In genomic region chr6:111610548-111611172, GRCh38 we compare ENCODE assay signal across 1 cellular context.
TF ChIP-seq lines count a peak whose summit lies in the region.

No MANE protein-coding gene starts in this region.

TF ChIP-seq in HepG2, 621 proteins besides CTCF, POLR2A, EP300 and RAD21 (continued from another document and continues in another):
- TF ChIP-seq ATF5 (CRISPR knock-in tag; IDR thresholded peaks at IDR 0.05; ENCODE audit: low read depth), result 0 out of 2 replicates have a peak, but pooled peaks have one; percentile 48
- TF ChIP-seq ELF4 (CRISPR knock-in tag; IDR thresholded peaks at IDR 0.05; ENCODE audit: borderline replicate concordance), result peak; percentile 84; the same call in 1 of the 2 replicates
- peak; percentile 92 for TF ChIP-seq RXRA (CRISPR knock-in tag; IDR thresholded peaks at IDR 0.05)
- TF ChIP-seq NONO (IDR thresholded peaks at IDR 0.05), result no peak
- no peak for TF ChIP-seq NONO (CRISPR knock-in tag; conservative IDR thresholded peaks at IDR 0.05)
- no peak for TF ChIP-seq ZNF33A (CRISPR knock-in tag; IDR thresholded peaks at IDR 0.05; ENCODE audit: borderline replicate concordance)
- peak; percentile 74; the same call in 1 of the 2 replicates for TF ChIP-seq FOXJ3 (CRISPR knock-in tag; IDR thresholded peaks at IDR 0.05; ENCODE audit: borderline replicate concordance)
- TF ChIP-seq, protein P1, sequence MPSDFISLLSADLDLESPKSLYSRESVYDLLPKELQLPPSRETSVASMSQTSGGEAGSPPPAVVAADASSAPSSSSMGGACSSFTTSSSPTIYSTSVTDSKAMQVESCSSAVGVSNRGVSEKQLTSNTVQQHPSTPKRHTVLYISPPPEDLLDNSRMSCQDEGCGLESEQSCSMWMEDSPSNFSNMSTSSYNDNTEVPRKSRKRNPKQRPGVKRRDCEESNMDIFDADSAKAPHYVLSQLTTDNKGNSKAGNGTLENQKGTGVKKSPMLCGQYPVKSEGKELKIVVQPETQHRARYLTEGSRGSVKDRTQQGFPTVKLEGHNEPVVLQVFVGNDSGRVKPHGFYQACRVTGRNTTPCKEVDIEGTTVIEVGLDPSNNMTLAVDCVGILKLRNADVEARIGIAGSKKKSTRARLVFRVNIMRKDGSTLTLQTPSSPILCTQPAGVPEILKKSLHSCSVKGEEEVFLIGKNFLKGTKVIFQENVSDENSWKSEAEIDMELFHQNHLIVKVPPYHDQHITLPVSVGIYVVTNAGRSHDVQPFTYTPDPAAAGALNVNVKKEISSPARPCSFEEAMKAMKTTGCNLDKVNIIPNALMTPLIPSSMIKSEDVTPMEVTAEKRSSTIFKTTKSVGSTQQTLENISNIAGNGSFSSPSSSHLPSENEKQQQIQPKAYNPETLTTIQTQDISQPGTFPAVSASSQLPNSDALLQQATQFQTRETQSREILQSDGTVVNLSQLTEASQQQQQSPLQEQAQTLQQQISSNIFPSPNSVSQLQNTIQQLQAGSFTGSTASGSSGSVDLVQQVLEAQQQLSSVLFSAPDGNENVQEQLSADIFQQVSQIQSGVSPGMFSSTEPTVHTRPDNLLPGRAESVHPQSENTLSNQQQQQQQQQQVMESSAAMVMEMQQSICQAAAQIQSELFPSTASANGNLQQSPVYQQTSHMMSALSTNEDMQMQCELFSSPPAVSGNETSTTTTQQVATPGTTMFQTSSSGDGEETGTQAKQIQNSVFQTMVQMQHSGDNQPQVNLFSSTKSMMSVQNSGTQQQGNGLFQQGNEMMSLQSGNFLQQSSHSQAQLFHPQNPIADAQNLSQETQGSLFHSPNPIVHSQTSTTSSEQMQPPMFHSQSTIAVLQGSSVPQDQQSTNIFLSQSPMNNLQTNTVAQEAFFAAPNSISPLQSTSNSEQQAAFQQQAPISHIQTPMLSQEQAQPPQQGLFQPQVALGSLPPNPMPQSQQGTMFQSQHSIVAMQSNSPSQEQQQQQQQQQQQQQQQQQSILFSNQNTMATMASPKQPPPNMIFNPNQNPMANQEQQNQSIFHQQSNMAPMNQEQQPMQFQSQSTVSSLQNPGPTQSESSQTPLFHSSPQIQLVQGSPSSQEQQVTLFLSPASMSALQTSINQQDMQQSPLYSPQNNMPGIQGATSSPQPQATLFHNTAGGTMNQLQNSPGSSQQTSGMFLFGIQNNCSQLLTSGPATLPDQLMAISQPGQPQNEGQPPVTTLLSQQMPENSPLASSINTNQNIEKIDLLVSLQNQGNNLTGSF (CRISPR knock-in tag; IDR thresholded peaks at IDR 0.05), result no peak
- no peak for TF ChIP-seq SOX6 (IDR thresholded peaks at IDR 0.05)
- peak; percentile 95 for TF ChIP-seq SOX6 (CRISPR knock-in tag; IDR thresholded peaks at IDR 0.05)
- peak; percentile 88 for TF ChIP-seq ZNF761 (CRISPR knock-in tag; conservative IDR thresholded peaks at IDR 0.05)
- TF ChIP-seq, protein P2, sequence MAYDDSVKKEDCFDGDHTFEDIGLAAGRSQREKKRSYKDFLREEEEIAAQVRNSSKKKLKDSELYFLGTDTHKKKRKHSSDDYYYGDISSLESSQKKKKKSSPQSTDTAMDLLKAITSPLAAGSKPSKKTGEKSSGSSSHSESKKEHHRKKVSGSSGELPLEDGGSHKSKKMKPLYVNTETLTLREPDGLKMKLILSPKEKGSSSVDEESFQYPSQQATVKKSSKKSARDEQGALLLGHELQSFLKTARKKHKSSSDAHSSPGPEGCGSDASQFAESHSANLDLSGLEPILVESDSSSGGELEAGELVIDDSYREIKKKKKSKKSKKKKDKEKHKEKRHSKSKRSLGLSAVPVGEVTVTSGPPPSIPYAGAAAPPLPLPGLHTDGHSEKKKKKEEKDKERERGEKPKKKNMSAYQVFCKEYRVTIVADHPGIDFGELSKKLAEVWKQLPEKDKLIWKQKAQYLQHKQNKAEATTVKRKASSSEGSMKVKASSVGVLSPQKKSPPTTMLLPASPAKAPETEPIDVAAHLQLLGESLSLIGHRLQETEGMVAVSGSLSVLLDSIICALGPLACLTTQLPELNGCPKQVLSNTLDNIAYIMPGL (CRISPR knock-in tag; IDR thresholded peaks at IDR 0.05; ENCODE audit: borderline replicate concordance in 1 of 2, low read depth in 1 of 2), result peak; percentile 56 to 70; a peak in 3 of 4 replicates
- TF ChIP-seq ZNF230 (CRISPR knock-in tag; IDR thresholded peaks at IDR 0.05), result 0 out of 2 replicates have a peak, but pooled peaks have one; percentile 78
- no peak for TF ChIP-seq RBM22 (optimal IDR thresholded peaks at IDR 0.05; ENCODE audit: low read length)
- TF ChIP-seq ZNF142 (CRISPR knock-in tag; IDR thresholded peaks at IDR 0.05), result no peak
- TF ChIP-seq, protein P3, sequence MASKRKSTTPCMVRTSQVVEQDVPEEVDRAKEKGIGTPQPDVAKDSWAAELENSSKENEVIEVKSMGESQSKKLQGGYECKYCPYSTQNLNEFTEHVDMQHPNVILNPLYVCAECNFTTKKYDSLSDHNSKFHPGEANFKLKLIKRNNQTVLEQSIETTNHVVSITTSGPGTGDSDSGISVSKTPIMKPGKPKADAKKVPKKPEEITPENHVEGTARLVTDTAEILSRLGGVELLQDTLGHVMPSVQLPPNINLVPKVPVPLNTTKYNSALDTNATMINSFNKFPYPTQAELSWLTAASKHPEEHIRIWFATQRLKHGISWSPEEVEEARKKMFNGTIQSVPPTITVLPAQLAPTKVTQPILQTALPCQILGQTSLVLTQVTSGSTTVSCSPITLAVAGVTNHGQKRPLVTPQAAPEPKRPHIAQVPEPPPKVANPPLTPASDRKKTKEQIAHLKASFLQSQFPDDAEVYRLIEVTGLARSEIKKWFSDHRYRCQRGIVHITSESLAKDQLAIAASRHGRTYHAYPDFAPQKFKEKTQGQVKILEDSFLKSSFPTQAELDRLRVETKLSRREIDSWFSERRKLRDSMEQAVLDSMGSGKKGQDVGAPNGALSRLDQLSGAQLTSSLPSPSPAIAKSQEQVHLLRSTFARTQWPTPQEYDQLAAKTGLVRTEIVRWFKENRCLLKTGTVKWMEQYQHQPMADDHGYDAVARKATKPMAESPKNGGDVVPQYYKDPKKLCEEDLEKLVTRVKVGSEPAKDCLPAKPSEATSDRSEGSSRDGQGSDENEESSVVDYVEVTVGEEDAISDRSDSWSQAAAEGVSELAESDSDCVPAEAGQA (IDR thresholded peaks at IDR 0.05; ENCODE audit: low read depth), result no peak
- TF ChIP-seq, protein P3 (CRISPR knock-in tag; IDR thresholded peaks at IDR 0.05; ENCODE audit: borderline replicate concordance), result no peak
- TF ChIP-seq ZBTB42 (CRISPR knock-in tag; IDR thresholded peaks at IDR 0.05), result no peak
- TF ChIP-seq HNF1A (IDR thresholded peaks at IDR 0.05; ENCODE audit: low read depth), result peak; percentile 68
- TF ChIP-seq HNF1A (CRISPR knock-in tag; IDR thresholded peaks at IDR 0.05; ENCODE audit: borderline replicate concordance), result peak; percentile 89
- no peak for TF ChIP-seq E2F2 (CRISPR knock-in tag; IDR thresholded peaks at IDR 0.05; ENCODE audit: borderline replicate concordance)
